ENCODE assay signal across 31 cellular contexts in genomic region chrX:147570483-147570882, GRCh38.
A peak's percentile ranks its signal among the peaks of the same experiment; 100 is the strongest.
DNase-seq lines count a peak whose midpoint lies in the region; ATAC-seq and TF ChIP-seq lines count a peak whose summit lies in the region.
"Had no signal": no experiment of that assay in that cellular context is flagged by ENCODE, and none has a peak within 500 bp of the region (broad histone marks: within the 10 kb centered on the region; RNA-seq: fewer than 3 reads in every experiment).

No MANE protein-coding gene starts in this region.

- H3K4me3 Mint-ChIP-seq in MCF 10A (ENCODE audit: unreplicated experiment), result no peak overlapping the region
- H3K4me3 Mint-ChIP-seq: CD8-positive, alpha-beta T cell; central memory CD8-positive, alpha-beta T cell; mesothelial cell of epicardium; naive B cell had no signal

- dilution Hi-C loops in mammary epithelial cell (cut with HindIII; ENCODE audit: low sequenced_read_pairs), result no loop called here

- H3K27ac ChIP-seq in mammary epithelial cell (ENCODE audit: insufficient read depth, low read depth, low read length), result no peak overlapping the region
- H3K27ac ChIP-seq: A549, stomach, tibial nerve had no signal

- H3K79me2 ChIP-seq in mammary epithelial cell (ENCODE audit: insufficient read depth, low read length), result no peaks in the 10 kb centered on the region

- peaks cover 5% of the 10 kb centered on the region for H3K9me3 Mint-ChIP-seq in MCF 10A (ENCODE audit: unreplicated experiment)
- H3K9me3 Mint-ChIP-seq: CD8-positive, alpha-beta T cell had no signal

- no peaks in the 10 kb centered on the region for H3K36me3 ChIP-seq in mammary epithelial cell (ENCODE audit: insufficient read depth, low read length)
- H3K36me3 ChIP-seq: stomach, tibial nerve had no signal

- H3K27me3 Mint-ChIP-seq in MCF 10A (ENCODE audit: insufficient read depth, unreplicated experiment), result no peaks in the 10 kb centered on the region
- H3K27me3 Mint-ChIP-seq: central memory CD8-positive, alpha-beta T cell; naive B cell had no signal

- no peaks in the 10 kb centered on the region for H3K27me3 ChIP-seq in mammary epithelial cell (ENCODE audit: insufficient read depth, low read length)
- H3K27me3 ChIP-seq: stomach, tibial nerve had no signal

- H3K4me1 ChIP-seq in mammary epithelial cell (ENCODE audit: insufficient read depth, low read length), result no peaks in the 10 kb centered on the region
- H3K4me1 ChIP-seq: A549, stomach, tibial nerve had no signal

- no peak overlapping the region for H3K27ac Mint-ChIP-seq in MCF 10A (ENCODE audit: low read depth, unreplicated experiment)
- H3K27ac Mint-ChIP-seq: CD8-positive, alpha-beta T cell; mesothelial cell of epicardium; naive B cell had no signal

- no peak overlapping the region for H3K9ac ChIP-seq in mammary epithelial cell (ENCODE audit: insufficient read depth, low read length)

- H3K4me3 ChIP-seq in mammary epithelial cell (replicated peaks in 1 of 3; ENCODE audit: insufficient read depth in 1 of 3, low read depth in 2 of 3, low read length in 3 of 3) (no peak overlapping the region), epithelial cell of proximal tubule (ENCODE audit: low read depth, low read length) (no peak overlapping the region)
- H3K4me3 ChIP-seq: A549, stomach, tibial nerve had no signal

- H4K20me1 ChIP-seq in mammary epithelial cell (ENCODE audit: insufficient read depth, low read length), result no peaks in the 10 kb centered on the region

- TF ChIP-seq CTCF in MCF 10A (IDR thresholded peaks at IDR 0.05; ENCODE audit: unreplicated experiment) (peak; percentile 15), mammary epithelial cell (conservative IDR thresholded peaks at IDR 0.05 in 1 of 2, IDR thresholded peaks at IDR 0.05 in 1 of 2; ENCODE audit: extremely low read depth in 1 of 2, insufficient read depth in 1 of 2, low read depth in 1 of 2, low read length in 2 of 2) (peak in 1 of 2 donors; percentile 10), epithelial cell of proximal tubule (conservative IDR thresholded peaks at IDR 0.05; ENCODE audit: low read depth, low read length) (peak; percentile 17)

- H3K4me2 ChIP-seq in mammary epithelial cell (ENCODE audit: insufficient read depth, low read depth, low read length), result no peak overlapping the region
- H3K4me2 ChIP-seq: A549 had no signal

- intact Hi-C loops in MCF 10A (cut with micrococcal nuclease), result loop anchor here (10.0 kb wide), 1 partner anchor 234 kb away; no protein-coding TSS in a partner anchor
- intact Hi-C loops in mammary epithelial cell (cut with micrococcal nuclease), result no loop called here
- intact Hi-C loops in sciatic nerve (cut with DNase I), result no loop called here

- peaks cover 4% of the 10 kb centered on the region for H3K4me1 Mint-ChIP-seq in MCF 10A (ENCODE audit: insufficient read depth, unreplicated experiment)
- H3K4me1 Mint-ChIP-seq: central memory CD8-positive, alpha-beta T cell; naive B cell had no signal

- no peak overlapping the region for H2AFZ ChIP-seq in mammary epithelial cell (ENCODE audit: low read depth, low read length)

- no peak for ATAC-seq in sciatic nerve
- ATAC-seq: A549; CD8-positive, alpha-beta T cell; left ventricle myocardium superior had no signal

- in situ Hi-C loops in mammary epithelial cell (cut with MboI; ENCODE audit: low sequenced_read_pairs in 2 of 2), result no loop called here

- POLR2A ChIA-PET in MCF 10A (lab: Yijun Ruan, JAX), result interaction anchor here (0.7 kb wide), 1 partner anchor 975 kb away, joined by 4 read pairs; no protein-coding TSS in a partner anchor

- peaks cover 10% of the 10 kb centered on the region for H3K9me3 ChIP-seq in mammary epithelial cell (replicated peaks; ENCODE audit: insufficient read depth, low read length)
- H3K9me3 ChIP-seq: A549, stomach, tibial nerve had no signal

- CTCF ChIA-PET in MCF 10A (lab: Yijun Ruan, JAX) (interaction anchor here (2.0 kb wide), 1 partner anchor 94 kb away, joined by 13 read pairs; no protein-coding TSS in a partner anchor), mammary epithelial cell (lab: Charles Lee; ENCODE audit: low non-redundant PET) (no interaction called here)

- peaks cover 6% of the 10 kb centered on the region for H3K36me3 Mint-ChIP-seq in MCF 10A (ENCODE audit: insufficient read depth, unreplicated experiment)
- H3K36me3 Mint-ChIP-seq: CD8-positive, alpha-beta T cell; mesothelial cell of epicardium; naive B cell had no signal

- WGBS in mammary epithelial cell (ENCODE audit: low coverage, missing lambda C conversion rate), result 58% methylated on average over 1 of the region's 1 CpG

- BruUV-seq in MCF 10A (replicated peaks; lab: Mats Ljungman, UMichigan), result no TSS peak
- BruUV-seq in mammary epithelial cell (replicated peaks; lab: Mats Ljungman, UMichigan), result no TSS peak

- peak; percentile 12 for DNase-seq in MCF 10A (ENCODE audit: unreplicated experiment)
- DNase-seq in mammary epithelial cell, result no peak
- DNase-seq in RKO (ENCODE audit: low spot score), result peak; percentile 3
- no peak for DNase-seq in epithelial cell of proximal tubule (ENCODE audit: low read depth)
- no peak for DNase-seq in hippocampal formation (lab: John Stamatoyannopoulos, UW)
- DNase-seq in activated CD4-positive, alpha-beta T cell treated with anti-CD3 and anti-CD28 coated beads for 1 hour, result no peak
- DNase-seq in sciatic nerve (ENCODE audit: low spot score), result no peak
- no peak for DNase-seq in T-helper 9 cell
- DNase-seq: AML-193; CD8-positive, alpha-beta T cell; dermis blood vessel endothelial cell; DMS153; IMR-90; islet precursor cell; left ventricle myocardium superior; naive B cell; NCI-H1417; NCI-H2029 treated with DMSO at 0.1 percent for 48 hours; NCI-H226; NCI-H69; occipital lobe; Right ventricle myocardium superior; small intestine; stimulated activated CD4-positive, alpha-beta T cell treated with anti-CD3 and anti-CD28 coated beads, Interleukin-1b, Interleukin-23, amount 100 ng/mL, for 48 hours; stimulated activated CD8-positive, alpha-beta memory T cell treated with anti-CD3 and anti-CD28 coated beads, Interleukin-4, amount 100 ng/mL, for 48 hours; stomach; T1000 had no signal

Comparison
In these comparisons a context has a peak if more than half of its experiments do, and no peak if none do; other contexts are left out.
1. DNase-seq: peak in MCF 10A (single experiment) and RKO (single experiment); none in mammary epithelial cell (single experiment), epithelial cell of proximal tubule (single experiment), hippocampal formation (0 of 2), activated CD4-positive, alpha-beta T cell treated with anti-CD3 and anti-CD28 coated beads for 1 hour (single experiment), sciatic nerve (single experiment) and T-helper 9 cell (single experiment).